32 cellular contexts compared by ENCODE assay signal in genomic region chr5:55924744-55925143, GRCh38.
"Had no signal": no experiment of that assay in that cellular context is flagged by ENCODE, and none has a peak within 500 bp of the region (broad histone marks: within the 10 kb centered on the region; RNA-seq: fewer than 3 reads in every experiment).

No MANE protein-coding gene starts in this region.

- H3K27ac ChIP-seq: cardiac muscle cell, Peyer's patch, SJSA1, WERI-Rb-1 had no signal

- H3K9ac ChIP-seq: SK-N-SH had no signal

- H3K9me2 ChIP-seq: SK-N-SH had no signal

- H3K9me3 ChIP-seq: Peyer's patch, SJSA1, SK-N-SH had no signal

- H3K4me2 ChIP-seq: SK-N-SH had no signal

- DNase-seq: activated CD4-positive, alpha-beta memory T cell treated with anti-CD3 and anti-CD28 coated beads, Interleukin-2, amount 10 ng/mL, durations not matched to agents 7 days and 5 days; activated CD4-positive, alpha-beta T cell treated with anti-CD3 and anti-CD28 coated beads for 1 hour; activated CD4-positive, alpha-beta T cell treated with anti-CD3 and anti-CD28 coated beads for 48 hours; activated CD4-positive, CD25-positive, alpha-beta regulatory T cell; activated gamma-delta T cell treated with Interleukin-2 at 50 U/mL for 16 hours; activated naive CD4-positive, alpha-beta T cell treated with anti-CD3 and anti-CD28 coated beads for 36 hours; activated T-cell treated with anti-CD3 and anti-CD28 coated beads, Interleukin-2, amount 50 U/mL, for 4 hours; amniotic stem cell; aorta; KG1; MM.1S; MV-4-11; NCI-H1092; NCI-H1436 treated with DMSO at 0.1 percent for 48 hours; NCI-H1694 treated with DMSO at 0.1 percent for 48 hours; NCI-H2029 treated with DMSO at 0.1 percent for 48 hours; NCI-H2107; NCI-H2171; NCI-H510A; NCI-H526; NCI-H748 treated with DMSO at 0.1 percent for 48 hours; NK-92 treated with Interleukin-12 subunit alpha and Interleukin-12 subunit beta, amount 100 ng/mL, for 24 hours; PC-3; Peyer's patch; RPMI8226; SHP77 treated with DMSO at 0.1 percent for 48 hours; SK-N-SH; T1000; WERI-Rb-1 had no signal

- H3K4me3 ChIP-seq: cardiac muscle cell, Peyer's patch, SJSA1 had no signal

- ATAC-seq: activated naive CD4-positive, alpha-beta T cell treated with anti-CD3 and anti-CD28 coated beads, Interleukin-2, amount 50 U/mL, for 72 hours; activated T-cell treated with anti-CD3 and anti-CD28 coated beads, Interleukin-2, amount 50 U/mL, for 4 hours; PC-3 had no signal

- H3K36me3 ChIP-seq: cardiac muscle cell, Peyer's patch, SJSA1, WERI-Rb-1 had no signal

- H3K4me1 ChIP-seq: Peyer's patch had no signal

- H3K27me3 ChIP-seq: cardiac muscle cell, Peyer's patch, SJSA1 had no signal
